ENCODE assay signal across 8 cellular contexts in genomic region chr4:119299221-119300071, GRCh38. TPM values are rescaled to one million over a fixed set of nuclear protein-coding genes. Genes with fewer than 3 reads are reported as not detected.
DNase-seq lines count a peak whose midpoint lies in the region; ATAC-seq and TF ChIP-seq lines count a peak whose summit lies in the region.

No MANE protein-coding gene starts in this region.

- peak overlapping the region; percentile 98 for H3K4ac ChIP-seq in IMR-90 (ENCODE audit: low read depth, low read length)

- H3K9ac ChIP-seq in IMR-90 (ENCODE audit: low read depth, low read length) (peak overlapping the region; percentile 97), liver (ENCODE audit: low read depth in 1 of 2, low read length in 2 of 2) (peak overlapping the region; percentile 48 to 96)

- H3K4me1 ChIP-seq in IMR-90 (ENCODE audit: control insufficient read depth, insufficient read depth, low read length) (no peaks in the 10 kb centered on the region; the same call in 1 of the 2 replicates), liver (ENCODE audit: control insufficient read depth in 4 of 4, insufficient read depth in 4 of 4, low read length in 3 of 4) (peaks cover 5 to 23% (median 13%) of the 10 kb centered on the region in 4 donors), thyroid gland (peaks cover 13 to 20% of the 10 kb centered on the region in 2 donors)

- DNase-seq in EH (ENCODE audit: low read depth) (peak; percentile 50), IMR-90 (peak; percentile 28), MCF 10A (ENCODE audit: unreplicated experiment) (peak; percentile 29), thyroid gland (no peak), NCI-H1105 treated with DMSO at 0.1 percent for 48 hours (lab: John Stamatoyannopoulos, UW) (no peak), NCI-H526 treated with DMSO at 0.1 percent for 48 hours (lab: John Stamatoyannopoulos, UW) (no peak)

- peak overlapping the region; percentile 93 for H3K4me3 Mint-ChIP-seq in MCF 10A (ENCODE audit: unreplicated experiment)

- H3K27ac Mint-ChIP-seq in MCF 10A (ENCODE audit: low read depth, unreplicated experiment), result peak overlapping the region; percentile 97

- peaks cover 5 to 38% of the 10 kb centered on the region in 2 experiments; a peak in 3 of 4 replicates for H3K79me1 ChIP-seq in IMR-90 (ENCODE audit: low read depth in 1 of 2, low read length in 2 of 2)

- H3K27me3 ChIP-seq in IMR-90 (ENCODE audit: control insufficient read depth, insufficient read depth, low read length), result no peaks in the 10 kb centered on the region
- H3K27me3 ChIP-seq in liver (ENCODE audit: control insufficient read depth in 4 of 4, insufficient read depth in 4 of 4, low read length in 3 of 4), result no peaks in the 10 kb centered on the region
- no peaks in the 10 kb centered on the region for H3K27me3 ChIP-seq in thyroid gland

- peak overlapping the region; percentile 83 for H2BK120ac ChIP-seq in IMR-90 (ENCODE audit: low read depth, low read length)

- POLR2A ChIA-PET in IMR-90 (lab: Charles Lee; ENCODE audit: unreplicated experiment) (interaction anchor here (0.6 to 1.1 kb wide), 4 partner anchors 283 to 326 kb away, joined by 3 to 7 read pairs (median 6); no protein-coding TSS in a partner anchor), MCF 10A (lab: Yijun Ruan, JAX) (interaction anchor here (0.6 to 4.5 kb wide), 41 partner anchors 8 to 763 kb away, joined by 3 to 50 read pairs (median 5); partner anchors contain the start of genes METTL14 and USP53)

- peak overlapping the region; percentile 6; the same call in 2 of the 3 replicates for H2BK15ac ChIP-seq in IMR-90 (ENCODE audit: low read depth, low read length)

- CTCF ChIA-PET in IMR-90 (lab: Yijun Ruan, JAX) (no interaction called here), MCF 10A (lab: Yijun Ruan, JAX) (interaction anchor here (0.6 to 5.1 kb wide), 21 partner anchors 9 to 1146 kb away, joined by 3 to 33 read pairs (median 4); partner anchors contain the start of gene PDE5A)

- peaks cover 12% of the 10 kb centered on the region for H3K4me1 Mint-ChIP-seq in MCF 10A (ENCODE audit: insufficient read depth, unreplicated experiment)

- dilution Hi-C loops in IMR-90 (cut with HindIII; ENCODE audit: low sequenced_read_pairs, unreplicated experiment), result loop anchor here (10.0 kb wide), 1 partner anchor 325 kb away; no protein-coding TSS in a partner anchor

- peak overlapping the region; percentile 92 for H2BK5ac ChIP-seq in IMR-90 (ENCODE audit: low read depth, low read length, poor library complexity, severe bottlenecking)

- TF ChIP-seq CTCF in IMR-90 (conservative IDR thresholded peaks at IDR 0.05; ENCODE audit: low read depth, low read length), result no peak
- no peak for TF ChIP-seq CTCF in MCF 10A (IDR thresholded peaks at IDR 0.05; ENCODE audit: unreplicated experiment)
- no peak for TF ChIP-seq CTCF in liver (IDR thresholded peaks at IDR 0.05; ENCODE audit: low read depth, low read length, missing input control)
- TF ChIP-seq CTCF in thyroid gland (IDR thresholded peaks at IDR 0.05), result no peak

- TF ChIP-seq RAD21 in IMR-90 (IDR thresholded peaks at IDR 0.05; ENCODE audit: low read length) (no peak), liver (IDR thresholded peaks at IDR 0.05) (no peak)

- peak; percentile 64 for ATAC-seq in GM21576 (IDR thresholded peaks at IDR 0.05; ENCODE audit: unreplicated experiment)
- ATAC-seq in IMR-90 (ENCODE audit: low read depth), result peak; percentile 6

- H3K14ac ChIP-seq in IMR-90 (replicated peaks; ENCODE audit: low read depth, low read length), result peak overlapping the region; percentile 100

- peaks cover 28% of the 10 kb centered on the region for H3K36me3 Mint-ChIP-seq in MCF 10A (ENCODE audit: insufficient read depth, unreplicated experiment)

- H3K4me2 ChIP-seq in IMR-90 (ENCODE audit: low read depth, low read length), result peak overlapping the region; percentile 86

- peak overlapping the region; percentile 0; the same call in 1 of the 2 replicates for H2BK20ac ChIP-seq in IMR-90 (ENCODE audit: low read depth, low read length)

- peak overlapping the region; percentile 99 for H3K23ac ChIP-seq in IMR-90 (ENCODE audit: low read depth, low read length)

- no peak for TF ChIP-seq POLR2A in IMR-90 (IDR thresholded peaks at IDR 0.05; ENCODE audit: low read depth, low read length)
- no peak for TF ChIP-seq POLR2A in thyroid gland (IDR thresholded peaks at IDR 0.05)

- peaks cover 11% of the 10 kb centered on the region for H3K36me3 ChIP-seq in IMR-90 (ENCODE audit: control insufficient read depth, insufficient read depth, low read length)
- peaks cover 3 to 9% (median 7%) of the 10 kb centered on the region in 4 donors for H3K36me3 ChIP-seq in liver (ENCODE audit: control insufficient read depth in 4 of 4, insufficient read depth in 3 of 4, low read depth in 1 of 4, low read length in 3 of 4)
- peaks cover 0 to 7% of the 10 kb centered on the region in 2 donors for H3K36me3 ChIP-seq in thyroid gland

- peak overlapping the region; percentile 91 to 98 for H4K8ac ChIP-seq in IMR-90 (ENCODE audit: low read depth in 2 of 2, low read length in 2 of 2)

- peak overlapping the region; percentile 73 for H3K18ac ChIP-seq in IMR-90 (ENCODE audit: low read depth, low read length)

- H2AFZ ChIP-seq in IMR-90 (replicated peaks; ENCODE audit: low read length, poor library complexity), result peak overlapping the region; percentile 94

- intact Hi-C loops in IMR-90 (cut with micrococcal nuclease) (loop anchor here (1.0 kb wide), 1 partner anchor 318 kb away; no protein-coding TSS in a partner anchor), MCF 10A (cut with micrococcal nuclease) (no loop called here), thyroid gland (cut with DNase I) (loop anchor here (10.0 kb wide), 1 partner anchor 315 kb away; no protein-coding TSS in a partner anchor)

- H3K27me3 Mint-ChIP-seq in MCF 10A (ENCODE audit: insufficient read depth, unreplicated experiment), result no peaks in the 10 kb centered on the region

- H4K20me1 ChIP-seq in IMR-90 (ENCODE audit: insufficient read depth, low read length), result no peaks in the 10 kb centered on the region

- no peaks in the 10 kb centered on the region for H3K9me3 Mint-ChIP-seq in MCF 10A (ENCODE audit: unreplicated experiment)

- 0% methylated on average over 5 of the region's 12 CpGs; no CpG with 5 or more reads in 1 of the 2 experiments for WGBS in IMR-90 (ENCODE audit: extremely low coverage in 2 of 2, insufficient read length in 1 of 2), 2 experiments
- WGBS in liver, result 3% methylated on average over 12 of the region's 12 CpGs
- 6 to 10% methylated on average over 12 of the region's 12 CpGs for WGBS in thyroid gland, 2 donors

- H3K27ac ChIP-seq in IMR-90 (ENCODE audit: insufficient read depth, low read length) (peak overlapping the region; percentile 90), liver (ENCODE audit: low read depth in 1 of 2, low read length in 2 of 2) (peak overlapping the region; percentile 92 to 99), thyroid gland (peak overlapping the region; percentile 83 to 98 (median 90))

- 0 out of 2 replicates have a peak, but pooled peaks cover 2% of the 10 kb centered on the region for H3K9me3 ChIP-seq in IMR-90 (ENCODE audit: control insufficient read depth, insufficient read depth, low read length)
- no peaks in the 10 kb centered on the region for H3K9me3 ChIP-seq in liver (ENCODE audit: control insufficient read depth in 4 of 4, low read length in 3 of 4)
- H3K9me3 ChIP-seq in thyroid gland, result no peaks in the 10 kb centered on the region

- peak overlapping the region; percentile 88 for H4K5ac ChIP-seq in IMR-90 (ENCODE audit: low read depth, low read length)

- peak overlapping the region; percentile 97 for H2AK5ac ChIP-seq in IMR-90 (ENCODE audit: low read depth, low read length)

- in situ Hi-C loops in IMR-90 (cut with MboI; ENCODE audit: low sequenced_read_pairs), result loop anchor here (5.0 kb wide), 1 partner anchor 758 kb away; no protein-coding TSS in a partner anchor

- TSS peak; percentile 33 for BruUV-seq in IMR-90 (replicated peaks; lab: Mats Ljungman, UMichigan)
- TSS peak; percentile 68 for BruUV-seq in MCF 10A (replicated peaks; lab: Mats Ljungman, UMichigan)

- peak overlapping the region; percentile 70 for H3K4me3 ChIP-seq in IMR-90 (ENCODE audit: insufficient read depth, low read depth, low read length)
- peak overlapping the region; percentile 77 to 95 (median 94) for H3K4me3 ChIP-seq in liver (ENCODE audit: low read depth in 1 of 3, low read length in 3 of 3)
- H3K4me3 ChIP-seq in thyroid gland (replicated peaks in 1 of 3), result peak overlapping the region; percentile 51 to 97 (median 63)

- H4K91ac ChIP-seq in IMR-90 (ENCODE audit: insufficient read depth, low read depth, low read length), result peak overlapping the region; percentile 98

- peak overlapping the region; percentile 97 for H3K56ac ChIP-seq in IMR-90 (ENCODE audit: extremely low read depth, insufficient read depth, low read length)

- H3K9me1 ChIP-seq in IMR-90 (ENCODE audit: insufficient read depth, low read length), result 0 out of 2 replicates have a peak, but pooled peaks cover 3% of the 10 kb centered on the region

- H2AK9ac ChIP-seq in IMR-90 (replicated peaks; ENCODE audit: low read depth, low read length, poor library complexity), result peak overlapping the region; percentile 97

TF ChIP-seq in IMR-90, 13 proteins besides CTCF, POLR2A, EP300 and RAD21:
- TF ChIP-seq MAZ (IDR thresholded peaks at IDR 0.05; ENCODE audit: borderline replicate concordance, low read depth, low read length), result no peak
- no peak for TF ChIP-seq MXI1 (IDR thresholded peaks at IDR 0.05; ENCODE audit: borderline replicate concordance, low read depth, low read length)
- no peak for TF ChIP-seq SMC3 (IDR thresholded peaks at IDR 0.05; ENCODE audit: low read depth, low read length)
- no peak for TF ChIP-seq RFX5 (IDR thresholded peaks at IDR 0.05; ENCODE audit: low read depth, low read length)
- no peak for TF ChIP-seq MAFK (IDR thresholded peaks at IDR 0.05; ENCODE audit: low read depth, low read length)

TF ChIP-seq in liver, 16 proteins besides CTCF, POLR2A, EP300 and RAD21 (continues in another document):
- TF ChIP-seq GABPA (IDR thresholded peaks at IDR 0.05 in 1 of 2, conservative IDR thresholded peaks at IDR 0.05 in 1 of 2), result peak in 1 of 2 donors; percentile 31
- peak; percentile 10 for TF ChIP-seq SP1 (IDR thresholded peaks at IDR 0.05)
- TF ChIP-seq RXRA (IDR thresholded peaks at IDR 0.05), result no peak
- no peak for TF ChIP-seq TAF1 (conservative IDR thresholded peaks at IDR 0.05)
- TF ChIP-seq HNF4A (conservative IDR thresholded peaks at IDR 0.05), result peak; percentile 60 to 83
- TF ChIP-seq YY1 (IDR thresholded peaks at IDR 0.05), result peak; percentile 38

RNA-seq across cellular contexts. Expression of gene FABP2, which starts 22.5 kb away (rescaled TPM):
- not detected in 2 replicates for total RNA-seq in IMR-90 (2012; rRNA removed)
- polyA plus RNA-seq in IMR-90 (2012; rRNA removed), result not detected in 2 replicates
- not detected in 2 replicates for polyA plus RNA-seq in IMR-90 (2012; cell fraction: cytosol; rRNA removed)
- not detected in 2 replicates for polyA plus RNA-seq in IMR-90 (2012; cell fraction: nucleus; rRNA removed; ENCODE audit: low replicate concordance)
- total RNA-seq in MCF 10A (2022), result not detected in 2 replicates
- total RNA-seq in liver, result under 1 TPM in 1 of 2 donors, not detected in 1; 0.79 TPM
- polyA plus RNA-seq in liver, result not detected
- not detected for total RNA-seq in thyroid gland

Comparison
In these comparisons a context has a peak if more than half of its experiments do, and no peak if none do; other contexts are left out.
1. DNase-seq: peak in EH (single experiment), IMR-90 (single experiment) and MCF 10A (single experiment); none in thyroid gland (0 of 2), NCI-H1105 treated with DMSO at 0.1 percent for 48 hours (single experiment) and NCI-H526 treated with DMSO at 0.1 percent for 48 hours (single experiment).
2. Peak in every context shown above with its lines, with median percentiles within 50 percentile points of each other: H3K27ac ChIP-seq and H3K4me3 ChIP-seq.